ENCODE assay signal across 8 cellular contexts in the genomic region with DNA sequence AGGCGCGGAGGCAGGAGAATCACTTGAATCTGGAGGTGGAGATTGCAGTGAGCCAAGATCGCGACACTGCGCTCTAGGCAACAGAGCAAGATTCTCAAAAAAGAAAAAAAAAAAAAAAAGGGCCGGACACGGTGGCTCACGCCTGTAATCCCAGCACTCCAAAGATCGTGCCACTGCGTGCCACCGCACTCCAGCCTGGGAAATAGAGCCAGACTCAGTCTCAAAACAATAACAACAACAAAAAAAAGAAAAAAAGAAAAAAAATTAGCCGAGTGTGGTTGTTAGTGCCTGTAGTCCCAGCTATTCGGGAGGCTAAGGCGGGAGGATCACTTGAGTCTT. TPM values are rescaled to one million over a fixed set of nuclear protein-coding genes. Genes with fewer than 3 reads are reported as not detected.
DNase-seq lines count a peak whose midpoint lies in the region; TF ChIP-seq lines count a peak whose summit lies in the region.

No MANE protein-coding gene starts in this region.

- POLR2A ChIA-PET in CD8-positive, alpha-beta memory T cell (lab: Charles Lee): no interaction called here

- H3K4me3 ChIP-seq in CD8-positive, alpha-beta memory T cell (ENCODE audit: low read length): no peak overlapping the region
- peak overlapping the region; percentile 88 for H3K4me3 ChIP-seq in OCI-LY1 (ENCODE audit: low read depth, low read length, poor library complexity, severe bottlenecking)
- H3K4me3 ChIP-seq in neuron (ENCODE audit: low read length): peak overlapping the region; percentile 79

- H3K9me3 ChIP-seq in CD8-positive, alpha-beta memory T cell (ENCODE audit: low read length): no peaks in the 10 kb centered on the region
- H3K9me3 ChIP-seq in OCI-LY1 (ENCODE audit: low read length) (no peaks in the 10 kb centered on the region), neuron (ENCODE audit: low read length) (no peaks in the 10 kb centered on the region)

- H3F3A ChIP-seq in OCI-LY1 (ENCODE audit: insufficient read depth, low read length): 0 out of 2 replicates have a peak, but pooled peaks cover 5% of the 10 kb centered on the region

- CTCF ChIA-PET in CD8-positive, alpha-beta memory T cell (lab: Charles Lee): no interaction called here

- H3K4me1 ChIP-seq in CD8-positive, alpha-beta memory T cell (ENCODE audit: insufficient read depth, low read length): peaks cover 27% of the 10 kb centered on the region
- H3K4me1 ChIP-seq in OCI-LY1 (ENCODE audit: insufficient read depth, low read length, severe bottlenecking) (peaks cover 26% of the 10 kb centered on the region), neuron (ENCODE audit: insufficient read depth, low read length) (peaks cover 17% of the 10 kb centered on the region)

- peak overlapping the region in 4 of 8 donors; percentile 94 to 100 (median 99) for H3K27ac Mint-ChIP-seq in CD8-positive, alpha-beta memory T cell
- H3K27ac Mint-ChIP-seq in chondrocyte (ENCODE audit: unreplicated experiment): peak overlapping the region; percentile 99

- peaks cover 32% of the 10 kb centered on the region for H3K36me3 ChIP-seq in CD8-positive, alpha-beta memory T cell (ENCODE audit: insufficient read depth, low read length)
- H3K36me3 ChIP-seq in OCI-LY1 (ENCODE audit: insufficient read depth, low read length): peaks cover 41% of the 10 kb centered on the region
- peaks cover 34% of the 10 kb centered on the region for H3K36me3 ChIP-seq in neuron (ENCODE audit: insufficient read depth, low read length)

- peaks cover 14% of the 10 kb centered on the region for H3K79me2 ChIP-seq in OCI-LY1 (ENCODE audit: insufficient read depth, low read length)

- H3K36me3 Mint-ChIP-seq in CD8-positive, alpha-beta memory T cell: peaks cover 7 to 46% (median 12%) of the 10 kb centered on the region in 3 donors
- peaks cover 30% of the 10 kb centered on the region for H3K36me3 Mint-ChIP-seq in chondrocyte (ENCODE audit: low read depth)

- TF ChIP-seq CTCF in OCI-LY1 (IDR thresholded peaks at IDR 0.05; ENCODE audit: low read length) (no peak), chondrocyte (IDR thresholded peaks at IDR 0.05) (no peak)

- no peaks in the 10 kb centered on the region for H3K27me3 Mint-ChIP-seq in CD8-positive, alpha-beta memory T cell
- no peaks in the 10 kb centered on the region for H3K27me3 Mint-ChIP-seq in chondrocyte (ENCODE audit: low read depth)

- no peak for DNase-seq in CD8-positive, alpha-beta memory T cell
- DNase-seq in chondrocyte (ENCODE audit: low spot score): no peak
- no peak for DNase-seq in activated CD4-positive, CD25-positive, alpha-beta regulatory T cell (lab: John Stamatoyannopoulos, UW)
- DNase-seq in SW480 (ENCODE audit: low spot score): no peak
- no peak for DNase-seq in kidney tubule cell (ENCODE audit: low spot score)
- no peak for DNase-seq in MV-4-11 (lab: John Stamatoyannopoulos, UW)

- H3K4me1 Mint-ChIP-seq in CD8-positive, alpha-beta memory T cell: peaks cover 31 to 45% (median 45%) of the 10 kb centered on the region in 3 donors
- peaks cover 38% of the 10 kb centered on the region for H3K4me1 Mint-ChIP-seq in chondrocyte (ENCODE audit: low read depth)

- H3K9me2 ChIP-seq in OCI-LY1 (ENCODE audit: low read depth, low read length): no peaks in the 10 kb centered on the region

- H3K27ac ChIP-seq in CD8-positive, alpha-beta memory T cell (ENCODE audit: low read depth, low read length): no peak overlapping the region
- no peak overlapping the region for H3K27ac ChIP-seq in OCI-LY1 (ENCODE audit: low read depth, low read length, poor library complexity, severe bottlenecking)

- H2AFZ ChIP-seq in OCI-LY1 (ENCODE audit: low read length) (peak overlapping the region; percentile 89; the same call in 1 of the 2 replicates), neuron (ENCODE audit: low read depth, low read length) (peak overlapping the region; percentile 24)

- H3K4me3 Mint-ChIP-seq in CD8-positive, alpha-beta memory T cell: peak overlapping the region in 4 of 7 donors; percentile 99 to 100 (median 100)
- H3K4me3 Mint-ChIP-seq in chondrocyte (ENCODE audit: unreplicated experiment): peak overlapping the region; percentile 99

- no peaks in the 10 kb centered on the region for H3K27me3 ChIP-seq in CD8-positive, alpha-beta memory T cell (ENCODE audit: insufficient read depth, low read length, poor library complexity, severe bottlenecking)
- H3K27me3 ChIP-seq in OCI-LY1 (ENCODE audit: insufficient read depth, low read length): no peaks in the 10 kb centered on the region
- no peaks in the 10 kb centered on the region for H3K27me3 ChIP-seq in neuron (ENCODE audit: insufficient read depth, low read length)

- H4K20me1 ChIP-seq in OCI-LY1 (ENCODE audit: insufficient read depth, low read length): no peaks in the 10 kb centered on the region

- peak overlapping the region; percentile 84; the same call in 1 of the 2 replicates for H3K4me2 ChIP-seq in OCI-LY1 (ENCODE audit: low read length)

- H3K9me3 Mint-ChIP-seq in CD8-positive, alpha-beta memory T cell: no peaks in the 10 kb centered on the region
- no peaks in the 10 kb centered on the region for H3K9me3 Mint-ChIP-seq in chondrocyte (ENCODE audit: low read depth)

- H3K9ac ChIP-seq in OCI-LY1 (ENCODE audit: low read length): no peak overlapping the region

RNA-seq across cellular contexts. Expression of a gene that starts 0.5 kb away (rescaled TPM):
- total RNA-seq in CD8-positive, alpha-beta memory T cell: 1,000 to 10,000 TPM; 1,957 to 2,019 TPM
- polyA plus RNA-seq in CD8-positive, alpha-beta memory T cell: 609 TPM
- 896 to 952 TPM (median 905 TPM) in 3 replicates for total RNA-seq in chondrocyte

RNA-seq across cellular contexts. Expression of a gene that starts 8.9 kb away (rescaled TPM):
- total RNA-seq in CD8-positive, alpha-beta memory T cell: 100 to 1,000 TPM; 163 to 171 TPM
- polyA plus RNA-seq in CD8-positive, alpha-beta memory T cell: 80.2 TPM
- 114 to 141 TPM (median 139 TPM) in 3 replicates for total RNA-seq in chondrocyte

RNA-seq across cellular contexts. Expression of a gene that starts 27.6 kb away (rescaled TPM):
- total RNA-seq in CD8-positive, alpha-beta memory T cell: 10 to 100 TPM; 29.7 to 32.8 TPM
- 3.1 TPM for polyA plus RNA-seq in CD8-positive, alpha-beta memory T cell
- 40.7 to 57.0 TPM (median 42.7 TPM) in 3 replicates for total RNA-seq in chondrocyte
